In genomic region chr3:66486646-66487045, GRCh38 we compare ENCODE assay signal across 12 cellular contexts. TPM values are rescaled to one million over a fixed set of nuclear protein-coding genes. Genes with fewer than 3 reads are reported as not detected.
A peak's percentile ranks its signal among the peaks of the same experiment; 100 is the strongest.
DNase-seq lines count a peak whose midpoint lies in the region; ATAC-seq, FAIRE-seq and TF ChIP-seq lines count a peak whose summit lies in the region.
"Had no signal": no experiment of that assay in that cellular context is flagged by ENCODE, and none has a peak within 500 bp of the region (broad histone marks: within the 10 kb centered on the region; RNA-seq: fewer than 3 reads in every experiment).

No MANE protein-coding gene starts in this region.

- no peak for TF ChIP-seq CTCF in BJ (IDR thresholded peaks at IDR 0.05; ENCODE audit: insufficient read depth, low read depth, low read length)
- TF ChIP-seq CTCF in OCI-LY7 (conservative IDR thresholded peaks at IDR 0.05; ENCODE audit: low read length) = no peak
- no peak for TF ChIP-seq CTCF in endothelial cell of umbilical vein (IDR thresholded peaks at IDR 0.05; ENCODE audit: extremely low read depth in 1 of 2, insufficient read depth in 1 of 2, low read depth in 1 of 2, low read length in 2 of 2)
- no peak for TF ChIP-seq CTCF in prostate gland (IDR thresholded peaks at IDR 0.05)
- TF ChIP-seq CTCF in GM20000 (IDR thresholded peaks at IDR 0.05; ENCODE audit: extremely low read depth, missing control alignments) = no peak

- H3K4me3 ChIP-seq in BJ (ENCODE audit: low read depth, low read length) (no peak overlapping the region), OCI-LY7 (ENCODE audit: low read depth, low read length, poor library complexity, severe bottlenecking) (no peak overlapping the region), endothelial cell of umbilical vein (replicated peaks in 1 of 3; ENCODE audit: insufficient read depth in 1 of 3, low read depth in 1 of 3, low read length in 3 of 3) (no peak overlapping the region), prostate gland (no peak overlapping the region), trophoblast cell (ENCODE audit: low read depth, low read length) (no peak overlapping the region)

- no peak overlapping the region for H2AK5ac ChIP-seq in trophoblast cell (ENCODE audit: low read length)

- H3K36me3 ChIP-seq in BJ (ENCODE audit: control insufficient read depth, insufficient read depth, low read length) (no peaks in the 10 kb centered on the region), OCI-LY7 (ENCODE audit: insufficient read depth, low read length) (peaks cover 48% of the 10 kb centered on the region), endothelial cell of umbilical vein (ENCODE audit: control insufficient read depth in 2 of 2, extremely low read depth in 1 of 2, insufficient read depth in 2 of 2, low read length in 2 of 2) (no peaks in the 10 kb centered on the region), prostate gland (no peaks in the 10 kb centered on the region), trophoblast cell (ENCODE audit: control insufficient read depth in 1 of 2, insufficient read depth in 2 of 2, low read length in 2 of 2) (no peaks in the 10 kb centered on the region)

- H3K9ac ChIP-seq in endothelial cell of umbilical vein (replicated peaks; ENCODE audit: extremely low read depth, insufficient read depth, low read length) = no peak overlapping the region
- no peak overlapping the region for H3K9ac ChIP-seq in trophoblast cell (ENCODE audit: low read length)

- H3K4ac ChIP-seq in trophoblast cell (ENCODE audit: low read depth, low read length) = no peak overlapping the region

- intact Hi-C loops in OCI-LY7 (cut with micrococcal nuclease; ENCODE audit: unreplicated experiment) = no loop called here
- intact Hi-C loops in endothelial cell of umbilical vein (cut with micrococcal nuclease) = no loop called here
- intact Hi-C loops in prostate gland (cut with DNase I) = loop anchor here (5.0 kb wide), 1 partner anchor 39 kb away; no protein-coding TSS in a partner anchor

- 42% methylated on average over 5 of the region's 5 CpGs for WGBS in prostate gland
- no CpG with 5 or more reads among the region's 5 CpGs for WGBS in trophoblast cell (ENCODE audit: extremely low coverage, insufficient coverage, insufficient read length)

- H3K27ac ChIP-seq in OCI-LY7 (ENCODE audit: low read depth, low read length, poor library complexity, severe bottlenecking) (peak overlapping the region; percentile 26), endothelial cell of umbilical vein (ENCODE audit: insufficient read depth, low read depth, low read length) (no peak overlapping the region), prostate gland (peak overlapping the region; percentile 7 to 97), trophoblast cell (ENCODE audit: low read depth, low read length) (no peak overlapping the region)

- H3K18ac ChIP-seq in trophoblast cell (ENCODE audit: low read length) = no peak overlapping the region

- no peak overlapping the region for H4K8ac ChIP-seq in trophoblast cell (ENCODE audit: low read depth, low read length)

- no peak for ATAC-seq in HG03280 (IDR thresholded peaks at IDR 0.05; ENCODE audit: unreplicated experiment)

- H4K20me1 ChIP-seq in OCI-LY7 (ENCODE audit: insufficient read depth, low read length) (peaks cover 47% of the 10 kb centered on the region), endothelial cell of umbilical vein (replicated peaks; ENCODE audit: control insufficient read depth, extremely low read depth, insufficient read depth, low read length) (no peaks in the 10 kb centered on the region)

- peak; percentile 60 for DNase-seq in BJ (ENCODE audit: low read depth)
- no peak for DNase-seq in OCI-LY7 (ENCODE audit: low spot score)
- peak; percentile 84 for DNase-seq in endothelial cell of umbilical vein (ENCODE audit: low read depth, low spot score)
- DNase-seq in prostate gland (ENCODE audit: low spot score) = no peak
- no peak for DNase-seq in GM20000 (ENCODE audit: low spot score)
- DNase-seq in NCI-H1092 (lab: John Stamatoyannopoulos, UW) = no peak
- no peak for DNase-seq in trophoblast cell
- DNase-seq: activated naive CD4-positive, alpha-beta T cell; foreskin melanocyte; NCI-H1417 had no signal

- H2BK12ac ChIP-seq in trophoblast cell (ENCODE audit: low read length) = no peak overlapping the region

- BruUV-seq in OCI-LY7 (replicated peaks; lab: Mats Ljungman, UMichigan) (no TSS peak), endothelial cell of umbilical vein (replicated peaks; lab: Mats Ljungman, UMichigan) (no TSS peak)

- peaks cover 4% of the 10 kb centered on the region; the same call in 1 of the 2 replicates for H3K9me3 ChIP-seq in OCI-LY7 (ENCODE audit: low read length)
- H3K9me3 ChIP-seq in endothelial cell of umbilical vein (replicated peaks; ENCODE audit: control insufficient read depth, insufficient read depth, low read length) = no peaks in the 10 kb centered on the region
- H3K9me3 ChIP-seq in prostate gland = no peaks in the 10 kb centered on the region
- H3K9me3 ChIP-seq in trophoblast cell (ENCODE audit: insufficient read depth, low read depth, low read length) = peaks cover 2% of the 10 kb centered on the region

- H3K27me3 ChIP-seq in BJ (ENCODE audit: control insufficient read depth, insufficient read depth, low read length) (no peaks in the 10 kb centered on the region), endothelial cell of umbilical vein (ENCODE audit: control insufficient read depth in 2 of 2, insufficient read depth in 2 of 2, low read length in 2 of 2) (no peaks in the 10 kb centered on the region), prostate gland (replicated peaks; ENCODE audit: insufficient read depth) (no peaks in the 10 kb centered on the region), trophoblast cell (ENCODE audit: insufficient read depth, low read length) (no peaks in the 10 kb centered on the region)

- peaks cover 99% of the 10 kb centered on the region for H3K4me1 ChIP-seq in OCI-LY7 (ENCODE audit: insufficient read depth, low read length, poor library complexity, severe bottlenecking)
- peaks cover 34% of the 10 kb centered on the region for H3K4me1 ChIP-seq in endothelial cell of umbilical vein (ENCODE audit: control insufficient read depth, extremely low read depth, insufficient read depth, low read length)
- H3K4me1 ChIP-seq in prostate gland (replicated peaks) = peaks cover 23% of the 10 kb centered on the region
- H3K4me1 ChIP-seq in trophoblast cell (ENCODE audit: control insufficient read depth in 1 of 2, insufficient read depth in 2 of 2, low read length in 2 of 2) = no peaks in the 10 kb centered on the region

- H3K14ac ChIP-seq in trophoblast cell (ENCODE audit: low read length) = no peak overlapping the region

- H2AFZ ChIP-seq in OCI-LY7 (ENCODE audit: low read length) = no peak overlapping the region
- H2AFZ ChIP-seq in endothelial cell of umbilical vein (ENCODE audit: low read depth, low read length) = no peak overlapping the region
- no peak overlapping the region for H2AFZ ChIP-seq in trophoblast cell (ENCODE audit: insufficient read depth, low read length, poor library complexity)

- H4K12ac ChIP-seq in trophoblast cell (ENCODE audit: low read depth, low read length) = no peak overlapping the region

- H3K9me1 ChIP-seq in endothelial cell of umbilical vein (replicated peaks; ENCODE audit: control insufficient read depth, extremely low read depth, insufficient read depth, low read length) = no peaks in the 10 kb centered on the region

- no peaks in the 10 kb centered on the region for H3K9me2 ChIP-seq in OCI-LY7 (ENCODE audit: insufficient read depth, low read length)

- POLR2A ChIA-PET in BJ (lab: Charles Lee) (interaction anchor here (0.6 kb wide), 1 partner anchor 14 kb away, joined by 3 read pairs; no protein-coding TSS in a partner anchor), OCI-LY7 (lab: Charles Lee) (interaction anchor here (2.4 to 3.3 kb wide), 3 partner anchors 9 to 17 kb away, joined by 8 to 32 read pairs (median 10); no protein-coding TSS in a partner anchor), endothelial cell of umbilical vein (lab: Charles Lee) (interaction anchor here (0.8 kb wide), 1 partner anchor 13 kb away, joined by 4 read pairs; no protein-coding TSS in a partner anchor)

- no peak overlapping the region for H2BK5ac ChIP-seq in trophoblast cell (ENCODE audit: low read depth, low read length, poor library complexity)

- CTCF ChIA-PET in BJ (lab: Yijun Ruan, JAX) = interaction anchor here (1.1 to 2.9 kb wide), 5 partner anchors 11 to 328 kb away, joined by 3 to 12 read pairs (median 4); no protein-coding TSS in a partner anchor
- CTCF ChIA-PET in OCI-LY7 (lab: Charles Lee; ENCODE audit: unreplicated experiment) = interaction anchor here (0.6 kb wide), 1 partner anchor 109 kb away, joined by 4 read pairs; no protein-coding TSS in a partner anchor
- CTCF ChIA-PET in endothelial cell of umbilical vein (lab: Charles Lee) = no interaction called here

- peak overlapping the region; percentile 92 for H3K4me2 ChIP-seq in OCI-LY7 (ENCODE audit: low read length)
- no peak overlapping the region for H3K4me2 ChIP-seq in endothelial cell of umbilical vein (ENCODE audit: insufficient read depth, low read length)
- H3K4me2 ChIP-seq in trophoblast cell (ENCODE audit: low read length) = no peak overlapping the region

- H3K79me2 ChIP-seq in OCI-LY7 (ENCODE audit: insufficient read depth, low read depth, low read length) (peaks cover 100% of the 10 kb centered on the region), endothelial cell of umbilical vein (ENCODE audit: control insufficient read depth, insufficient read depth, low read length) (peaks cover 63% of the 10 kb centered on the region), trophoblast cell (ENCODE audit: control insufficient read depth, insufficient read depth, low read length, poor library complexity) (no peaks in the 10 kb centered on the region)

- H3K79me1 ChIP-seq in trophoblast cell (ENCODE audit: low read length) = no peaks in the 10 kb centered on the region

- no peak overlapping the region for H3K23ac ChIP-seq in trophoblast cell (ENCODE audit: low read length)

- no peak for TF ChIP-seq POLR2A in endothelial cell of umbilical vein (IDR thresholded peaks at IDR 0.05; ENCODE audit: low read depth, low read length)
- TF ChIP-seq POLR2A in prostate gland (IDR thresholded peaks at IDR 0.05) = no peak

- H2BK120ac ChIP-seq in trophoblast cell (ENCODE audit: insufficient read depth, low read length, poor library complexity) = no peak overlapping the region

- H4K91ac ChIP-seq in trophoblast cell (ENCODE audit: low read depth, low read length) = no peak overlapping the region

- peak; percentile 42 for FAIRE-seq in endothelial cell of umbilical vein (lab: Jason Lieb, UNC)
- FAIRE-seq: TTC549 had no signal

- dilution Hi-C loops in endothelial cell of umbilical vein (cut with MboI; ENCODE audit: extremely low pct_ligation_motif_present, low sequenced_read_pairs) = no loop called here

RNA-seq across cellular contexts. Expression of gene LRIG1, which starts 14.2 kb away (rescaled TPM):
- polyA plus RNA-seq in BJ (2011; rRNA removed) = 8.1 and 13.0 TPM in 2 replicates
- polyA minus RNA-seq in BJ (2011; rRNA and poly(A)+ RNA removed) = 13.8 and 19.0 TPM in 2 replicates
- 74.5 and 115 TPM in 2 replicates for total RNA-seq in OCI-LY7 (2014; rRNA removed; shearing (Covaris generic))
- total RNA-seq in OCI-LY7 (2022) = 84.2 and 113 TPM in 2 replicates
- 42.0 and 52.2 TPM in 2 replicates for total RNA-seq in endothelial cell of umbilical vein
- 42.9 and 50.3 TPM in 2 replicates for polyA plus RNA-seq in endothelial cell of umbilical vein
- 39.7 and 42.1 TPM in 2 replicates for polyA plus RNA-seq in endothelial cell of umbilical vein (2011; cell fraction: cytosol; rRNA removed)
- polyA plus RNA-seq in endothelial cell of umbilical vein (2011; cell fraction: nucleus; rRNA removed) = 95.9 and 117 TPM in 2 replicates
- polyA plus RNA-seq in endothelial cell of umbilical vein (2012) = 27.0 and 38.8 TPM in 2 replicates
- polyA minus RNA-seq in endothelial cell of umbilical vein = 133 and 193 TPM in 2 replicates
- polyA minus RNA-seq in endothelial cell of umbilical vein (2011; cell fraction: cytosol; rRNA and poly(A)+ RNA removed) = 1.8 TPM
- polyA minus RNA-seq in endothelial cell of umbilical vein (2011; cell fraction: nucleus; rRNA and poly(A)+ RNA removed) = 67.0 and 113 TPM in 2 replicates
- 100 to 1,000 TPM; 119 to 186 TPM for total RNA-seq in prostate gland
- polyA plus RNA-seq in trophoblast cell (2013) = 0.33 and 0.42 TPM in 2 replicates

Comparison
In these comparisons a context has a peak if more than half of its experiments do, and no peak if none do; other contexts are left out.
1. DNase-seq: peak in BJ (single experiment) and endothelial cell of umbilical vein (single experiment); none in OCI-LY7 (single experiment), prostate gland (single experiment), GM20000 (single experiment), NCI-H1092 (single experiment) and trophoblast cell (0 of 2).
2. H3K27ac ChIP-seq: peak in OCI-LY7 (single experiment) and prostate gland (2 of 2); none in endothelial cell of umbilical vein (single experiment) and trophoblast cell (single experiment).